ENCODE assay signal across 11 cellular contexts in the genomic region with DNA sequence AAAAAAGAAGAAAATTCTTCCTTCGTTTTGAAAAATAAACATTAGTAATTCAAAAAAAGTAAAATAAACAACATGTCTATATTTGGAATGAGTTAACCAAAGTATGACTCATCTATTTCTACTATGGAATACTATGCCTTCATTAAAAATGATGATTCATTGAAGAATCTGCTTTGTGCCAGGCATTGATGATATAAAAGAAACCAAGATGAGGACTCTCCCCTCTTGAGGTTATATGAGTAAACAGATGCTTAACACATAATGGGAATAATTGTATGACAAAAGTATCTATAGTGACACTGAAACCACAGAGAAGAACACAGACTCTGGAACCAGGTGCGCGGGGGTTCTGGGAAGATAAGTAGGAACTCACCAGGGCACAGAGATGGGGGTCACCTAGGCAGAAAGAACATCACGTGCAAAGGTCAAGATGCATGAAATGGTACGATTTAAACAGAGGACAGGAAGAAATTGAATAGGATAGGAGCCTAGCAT. TPM values are rescaled to one million over a fixed set of nuclear protein-coding genes. Genes with fewer than 3 reads are reported as not detected.
DNase-seq lines count a peak whose midpoint lies in the region; ATAC-seq, FAIRE-seq and TF ChIP-seq lines count a peak whose summit lies in the region.
"Had no signal": no experiment of that assay in that cellular context is flagged by ENCODE, and none has a peak within 500 bp of the region (broad histone marks: within the 10 kb centered on the region; RNA-seq: fewer than 3 reads in every experiment).

No MANE protein-coding gene starts in this region.

- H3K9ac ChIP-seq in GM12878 (ENCODE audit: control insufficient read depth, insufficient read depth, low read length) = no peak overlapping the region

- no peak for FAIRE-seq in GM12878 (lab: Jason Lieb, UNC)

- H3K4me2 ChIP-seq in GM12878 (ENCODE audit: control insufficient read depth, insufficient read depth) = no peak overlapping the region

- TF ChIP-seq EP300 in GM12878 (IDR thresholded peaks at IDR 0.05; ENCODE audit: borderline replicate concordance in 1 of 2, control insufficient read depth in 1 of 2, low read depth in 2 of 2, low read length in 2 of 2) = no peak

- no peaks in the 10 kb centered on the region for H3K36me3 ChIP-seq in GM12878 (ENCODE audit: control insufficient read depth in 2 of 2, insufficient read depth in 2 of 2, low read length in 1 of 2)
- H3K36me3 ChIP-seq in mucosa of descending colon (ENCODE audit: low read depth) = no peaks in the 10 kb centered on the region
- H3K36me3 ChIP-seq: transverse colon had no signal

- no peaks in the 10 kb centered on the region for H4K20me1 ChIP-seq in GM12878 (ENCODE audit: control insufficient read depth, insufficient read depth)

- in situ Hi-C loops in GM12878 (cut with MboI) = no loop called here

- CTCF ChIA-PET in GM12878 (lab: Yijun Ruan, JAX) = interaction anchor here (1.0 to 2.0 kb wide), 3 partner anchors 13 to 20 kb away, joined by 4 read pairs; partner anchors contain the start of gene ELF3

- TF ChIP-seq CTCF in GM12878 (IDR thresholded peaks at IDR 0.05 in 2 of 3, conservative IDR thresholded peaks at IDR 0.05 in 1 of 3; ENCODE audit: control insufficient read depth in 2 of 3, extremely low read depth in 1 of 3, insufficient read depth in 1 of 3, low read depth in 3 of 3, low read length in 3 of 3) = no peak
- no peak for TF ChIP-seq CTCF in mucosa of descending colon (IDR thresholded peaks at IDR 0.05)

- no peak overlapping the region for H3K27ac ChIP-seq in GM12878 (ENCODE audit: control insufficient read depth, insufficient read depth)
- H3K27ac ChIP-seq: transverse colon had no signal

- no peaks in the 10 kb centered on the region for H3K79me2 ChIP-seq in GM12878 (ENCODE audit: control insufficient read depth, insufficient read depth, low read length)

- SMC1A ChIA-PET in GM12878 (lab: Charles Lee; ENCODE audit: uncharacterized antibody, unreplicated experiment) = interaction anchor here (0.7 to 1.2 kb wide), 2 partner anchors 19 to 306 kb away, joined by 3 to 5 read pairs; partner anchors contain the start of gene ELF3

- no peak overlapping the region for H2AFZ ChIP-seq in GM12878 (ENCODE audit: control insufficient read depth, low read depth, low read length)

- ATAC-seq in GM12878 = peak; percentile 27; the same call in 2 of the 3 replicates
- peak; percentile 66 for ATAC-seq in mucosa of descending colon
- ATAC-seq in GM18517 (IDR thresholded peaks at IDR 0.05; ENCODE audit: unreplicated experiment) = no peak
- no peak for ATAC-seq in GM18511 (IDR thresholded peaks at IDR 0.05; ENCODE audit: unreplicated experiment)
- ATAC-seq in GM18520 (IDR thresholded peaks at IDR 0.05; ENCODE audit: unreplicated experiment) = no peak
- ATAC-seq: Right ventricle myocardium inferior had no signal

- POLR2A ChIA-PET in GM12878 (lab: Charles Lee) = no interaction called here

- BruUV-seq in GM12878 (replicated peaks; lab: Mats Ljungman, UMichigan) = no TSS peak

- H3K27me3 ChIP-seq in GM12878 (replicated peaks in 1 of 2; ENCODE audit: control insufficient read depth in 2 of 2, insufficient read depth in 2 of 2, low read length in 1 of 2) = no peaks in the 10 kb centered on the region
- H3K27me3 ChIP-seq: transverse colon had no signal

- H3K4me1 ChIP-seq in GM12878 (ENCODE audit: control insufficient read depth, insufficient read depth, low read length) (no peaks in the 10 kb centered on the region), mucosa of descending colon (ENCODE audit: low read depth) (no peaks in the 10 kb centered on the region)

- WGBS in GM12878 (ENCODE audit: insufficient coverage, insufficient replicate concordance, low lambda C conversion rate, missing lambda C conversion rate) = 55% methylated on average over 5 of the region's 5 CpGs

- intact Hi-C loops in GM12878 (cut with micrococcal nuclease; ENCODE audit: unreplicated experiment) = no loop called here
- intact Hi-C loops in mucosa of descending colon (cut with DNase I, micrococcal nuclease) = no loop called here

- DNase-seq in DMS53 treated with DMSO at 0.1 percent for 48 hours (lab: John Stamatoyannopoulos, UW; ENCODE audit: unreplicated experiment) (peak; percentile 95), NCI-H1930 (lab: John Stamatoyannopoulos, UW) (peak; percentile 38 to 68), GM12878 (ENCODE audit: low read depth, low spot score) (no peak), mucosa of descending colon (peak in 1 of 3 donors; percentile 18), hippocampal formation (lab: John Stamatoyannopoulos, UW) (no peak)
- DNase-seq: transverse colon had no signal

- no peak for TF ChIP-seq POLR2A in GM12878 (IDR thresholded peaks at IDR 0.05; ENCODE audit: low read depth, low read length)

- no peak overlapping the region for H3K4me3 ChIP-seq in GM12878
- H3K4me3 ChIP-seq in mucosa of descending colon = no peak overlapping the region
- H3K4me3 ChIP-seq: skin epidermis, transverse colon had no signal

- RAD21 ChIA-PET in GM12878 (lab: Charles Lee; ENCODE audit: unreplicated experiment) = no interaction called here

- no peaks in the 10 kb centered on the region for H3K9me3 ChIP-seq in GM12878 (replicated peaks; ENCODE audit: control insufficient read depth, insufficient read depth, low read length)
- H3K9me3 ChIP-seq in mucosa of descending colon = no peaks in the 10 kb centered on the region
- H3K9me3 ChIP-seq: transverse colon had no signal

- no peak for TF ChIP-seq RAD21 in GM12878 (IDR thresholded peaks at IDR 0.05; ENCODE audit: insufficient read depth, low read depth, low read length)

TF ChIP-seq in GM12878, 131 proteins besides CTCF, POLR2A, EP300 and RAD21 (continues in another document):
- TF ChIP-seq, protein P1, sequence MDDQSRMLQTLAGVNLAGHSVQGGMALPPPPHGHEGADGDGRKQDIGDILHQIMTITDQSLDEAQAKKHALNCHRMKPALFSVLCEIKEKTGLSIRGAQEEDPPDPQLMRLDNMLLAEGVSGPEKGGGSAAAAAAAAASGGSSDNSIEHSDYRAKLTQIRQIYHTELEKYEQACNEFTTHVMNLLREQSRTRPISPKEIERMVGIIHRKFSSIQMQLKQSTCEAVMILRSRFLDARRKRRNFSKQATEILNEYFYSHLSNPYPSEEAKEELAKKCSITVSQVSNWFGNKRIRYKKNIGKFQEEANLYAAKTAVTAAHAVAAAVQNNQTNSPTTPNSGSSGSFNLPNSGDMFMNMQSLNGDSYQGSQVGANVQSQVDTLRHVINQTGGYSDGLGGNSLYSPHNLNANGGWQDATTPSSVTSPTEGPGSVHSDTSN (IDR thresholded peaks at IDR 0.05; ENCODE audit: insufficient replicate concordance, low read depth, low read length) = no peak
- TF ChIP-seq SREBF1 (IDR thresholded peaks at IDR 0.05; ENCODE audit: low read length) (no peak), BCL11A (IDR thresholded peaks at IDR 0.05; ENCODE audit: low read depth, low read length) (no peak), PAX5 (IDR thresholded peaks at IDR 0.05; ENCODE audit: borderline replicate concordance, low read depth, low read length) (no peak), ATF3 (IDR thresholded peaks at IDR 0.05; ENCODE audit: borderline replicate concordance, extremely low read depth, low read depth, low read length) (no peak), POU2F2 (IDR thresholded peaks at IDR 0.05; ENCODE audit: borderline replicate concordance, low read depth, low read length) (no peak), ZNF24 (IDR thresholded peaks at IDR 0.05) (no peak), SMARCA5 (IDR thresholded peaks at IDR 0.05) (no peak), EED (IDR thresholded peaks at IDR 0.05; ENCODE audit: low read depth) (no peak)

RNA-seq across cellular contexts. Expression of gene ELF3, which starts 18.8 kb away (rescaled TPM):
- 1.4 and 1.7 TPM in 2 replicates for total RNA-seq in GM12878 (2013; cell fraction: nucleolus; rRNA removed)
- total RNA-seq in GM12878 (2014; rRNA removed) = 0.40 and 0.93 TPM in 2 replicates
- 0.58 and 0.97 TPM in 2 replicates for total RNA-seq in GM12878 (2014; rRNA removed; fragmentation: Illumina TruSeq; extraction: Trizol)
- 1.1 and 2.4 TPM in 2 replicates for total RNA-seq in GM12878 (2021)
- 0.22 TPM for polyA plus RNA-seq in GM12878 (2011; ENCODE audit: low read depth)
- polyA plus RNA-seq in GM12878 (2011; rRNA removed) = 8.9 and 14.3 TPM in 2 replicates
- polyA plus RNA-seq in GM12878 (2011; cell fraction: cytosol; rRNA removed) = 19.5 and 23.0 TPM in 2 replicates
- polyA plus RNA-seq in GM12878 (2011; cell fraction: nucleus; rRNA removed) = 52.6 and 56.4 TPM in 2 replicates
- polyA plus RNA-seq in GM12878 (2012) = 0.22 and 0.52 TPM in 2 replicates
- 0.13 and 0.94 TPM in 2 replicates for polyA plus RNA-seq in GM12878 (2014; fragmentation: Illumina TruSeq; extraction: Trizol)
- polyA plus RNA-seq in GM12878 (2014; fragmentation: Nextera tagmentation; extraction: Ambion mirVana) = under 1 TPM in 1 of 2 experiments, not detected in 1; 0.07 TPM
- polyA plus RNA-seq in GM12878 (2014; rRNA removed) = 0.68 and 1.1 TPM in 2 replicates
- under 1 TPM; 0.12 to 0.39 TPM for polyA plus RNA-seq in GM12878 (2016; fragmentation: Nextera tagmentation; extraction: Ambion mirVana)
- polyA minus RNA-seq in GM12878 (2011; rRNA and poly(A)+ RNA removed) = 13.1 and 27.0 TPM in 2 replicates
- 5.7 and 9.1 TPM in 2 replicates for polyA minus RNA-seq in GM12878 (2011; cell fraction: cytosol; rRNA and poly(A)+ RNA removed)
- polyA minus RNA-seq in GM12878 (2011; cell fraction: nucleus; rRNA and poly(A)+ RNA removed) = 17.2 and 27.5 TPM in 2 replicates
- total RNA-seq in mucosa of descending colon = 1,000 to 10,000 TPM in 2 of 3 donors, 100 to 1,000 TPM in 1; 623 to 1,741 (median 1,105) TPM

RNA-seq across cellular contexts. Expression of gene RNPEP, which starts 46.8 kb away (rescaled TPM):
- total RNA-seq in GM12878 (2013; cell fraction: nucleolus; rRNA removed) = 27.9 and 30.7 TPM in 2 replicates
- total RNA-seq in GM12878 (2014; rRNA removed) = 38.1 and 38.5 TPM in 2 replicates
- total RNA-seq in GM12878 (2014; rRNA removed; fragmentation: Illumina TruSeq; extraction: Trizol) = 24.5 and 25.2 TPM in 2 replicates
- total RNA-seq in GM12878 (2021) = 45.6 and 47.7 TPM in 2 replicates
- 24.7 TPM for polyA plus RNA-seq in GM12878 (2011; ENCODE audit: low read depth)
- polyA plus RNA-seq in GM12878 (2011; rRNA removed) = 31.9 and 47.8 TPM in 2 replicates
- 39.6 and 56.8 TPM in 2 replicates for polyA plus RNA-seq in GM12878 (2011; cell fraction: cytosol; rRNA removed)
- polyA plus RNA-seq in GM12878 (2011; cell fraction: nucleus; rRNA removed) = 41.7 and 51.7 TPM in 2 replicates
- polyA plus RNA-seq in GM12878 (2012) = 33.8 and 36.3 TPM in 2 replicates
- 58.6 and 71.0 TPM in 2 replicates for polyA plus RNA-seq in GM12878 (2014; fragmentation: Illumina TruSeq; extraction: Trizol)
- 10 to 100 TPM; 18.3 to 21.6 TPM for polyA plus RNA-seq in GM12878 (2014; fragmentation: Nextera tagmentation; extraction: Ambion mirVana)
- polyA plus RNA-seq in GM12878 (2014; rRNA removed) = 40.8 and 41.5 TPM in 2 replicates
- polyA plus RNA-seq in GM12878 (2016; fragmentation: Nextera tagmentation; extraction: Ambion mirVana) = 10 to 100 TPM; 62.8 to 68.2 TPM
- polyA minus RNA-seq in GM12878 (2011; rRNA and poly(A)+ RNA removed) = 32.0 and 39.9 TPM in 2 replicates
- polyA minus RNA-seq in GM12878 (2011; cell fraction: cytosol; rRNA and poly(A)+ RNA removed) = 17.9 and 27.0 TPM in 2 replicates
- polyA minus RNA-seq in GM12878 (2011; cell fraction: nucleus; rRNA and poly(A)+ RNA removed) = 8.7 and 11.4 TPM in 2 replicates
- total RNA-seq in mucosa of descending colon = 100 to 1,000 TPM in 2 of 3 donors, 10 to 100 TPM in 1; 71.5 to 151 (median 132) TPM

Comparison
In these comparisons a context has a peak if more than half of its experiments do, and no peak if none do; other contexts are left out.
1. DNase-seq: peak in DMS53 treated with DMSO at 0.1 percent for 48 hours (single experiment) and NCI-H1930 (2 of 2); none in GM12878 (single experiment) and hippocampal formation (0 of 2).
2. ATAC-seq: peak in GM12878 (single experiment) and mucosa of descending colon (single experiment); none in GM18517 (single experiment), GM18511 (single experiment) and GM18520 (single experiment).
3. RNA of gene ELF3, which starts 18.8 kb away (total RNA-seq): 623 to 1,741 TPM in mucosa of descending colon; 0.40 to 2.4 TPM in GM12878; every median in the first group is over 100 times any median in the second.